In genomic region chr3:42216302-42216701, GRCh38 we compare ENCODE assay signal across 1 cellular context.
TF ChIP-seq lines count a peak whose summit lies in the region.

No MANE protein-coding gene starts in this region.

TF ChIP-seq in GM12878, 131 proteins besides CTCF, POLR2A, EP300 and RAD21 (continued from another document):
- no peak for TF ChIP-seq PKNOX1 (IDR thresholded peaks at IDR 0.05)
- TF ChIP-seq USF1 (IDR thresholded peaks at IDR 0.05; ENCODE audit: borderline replicate concordance, extremely low read length, insufficient read depth, low read depth, low read length) = no peak
TF ChIP-seq in GM12878: peak in this region for 0.
